Comparison of ENCODE assay signal across 9 cellular contexts in genomic region chr19:35155981-35156672, GRCh38. TPM values are rescaled to one million over a fixed set of nuclear protein-coding genes. Genes with fewer than 3 reads are reported as not detected.
DNase-seq lines count a peak whose midpoint lies in the region; ATAC-seq and TF ChIP-seq lines count a peak whose summit lies in the region.
"Had no signal": no experiment of that assay in that cellular context is flagged by ENCODE, and none has a peak within 500 bp of the region (broad histone marks: within the 10 kb centered on the region; RNA-seq: fewer than 3 reads in every experiment).

No MANE protein-coding gene starts in this region.

- no peaks in the 10 kb centered on the region for H3K9me2 ChIP-seq in hepatocyte (replicated peaks; ENCODE audit: insufficient read depth)

- H3K9me3 ChIP-seq in hepatocyte (ENCODE audit: low read depth), result no peaks in the 10 kb centered on the region
- no peaks in the 10 kb centered on the region for H3K9me3 ChIP-seq in stomach

- H4K20me1 ChIP-seq in hepatocyte (ENCODE audit: insufficient read depth, poor library complexity, severe bottlenecking), result no peaks in the 10 kb centered on the region

- peaks cover 65% of the 10 kb centered on the region for H3K36me3 Mint-ChIP-seq in activated CD4-positive, alpha-beta T cell treated with anti-CD3 and anti-CD28 coated beads, Interleukin-2, amount 10 ng/mL, durations not matched to agents 7 days and 5 days (ENCODE audit: low read depth)
- peaks cover 63% of the 10 kb centered on the region for H3K36me3 Mint-ChIP-seq in activated B cell treated with CpG ODN at 0.5 μM for 24 hours (ENCODE audit: low read depth)

- no peak for ATAC-seq in activated B cell treated with CpG ODN at 0.5 μM for 24 hours (ENCODE audit: low read depth)

- H3K27me3 ChIP-seq in hepatocyte (peaks cover 24% of the 10 kb centered on the region), stomach (peaks cover 0 to 51% (median 9%) of the 10 kb centered on the region in 3 donors)

- H3K4me1 ChIP-seq in hepatocyte (ENCODE audit: insufficient read depth) (peaks cover 13% of the 10 kb centered on the region), stomach (peaks cover 19 to 34% (median 26%) of the 10 kb centered on the region in 4 donors)

- no peak overlapping the region for H2AFZ ChIP-seq in hepatocyte

- H3K4me3 Mint-ChIP-seq in activated CD4-positive, alpha-beta T cell treated with anti-CD3 and anti-CD28 coated beads, Interleukin-2, amount 10 ng/mL, durations not matched to agents 7 days and 5 days, result peak overlapping the region; percentile 100
- peak overlapping the region; percentile 99 for H3K4me3 Mint-ChIP-seq in activated B cell treated with CpG ODN at 0.5 μM for 24 hours

- no peaks in the 10 kb centered on the region for H3K36me3 ChIP-seq in hepatocyte (replicated peaks; ENCODE audit: insufficient read depth, low read depth)
- peaks cover 7 to 39% (median 37%) of the 10 kb centered on the region in 4 donors for H3K36me3 ChIP-seq in stomach

- H3K27ac Mint-ChIP-seq in activated CD4-positive, alpha-beta T cell treated with anti-CD3 and anti-CD28 coated beads, Interleukin-2, amount 10 ng/mL, durations not matched to agents 7 days and 5 days, result peak overlapping the region; percentile 99
- H3K27ac Mint-ChIP-seq in activated B cell treated with CpG ODN at 0.5 μM for 24 hours, result peak overlapping the region; percentile 94
- H3K27ac Mint-ChIP-seq: progenitor cell of endocrine pancreas had no signal

- CTCF ChIA-PET in activated CD4-positive, alpha-beta T cell treated with anti-CD3 and anti-CD28 coated beads, Interleukin-2, amount 10 ng/mL, durations not matched to agents 7 days and 5 days (lab: Charles Lee), result interaction anchor here (0.8 kb wide), 1 partner anchor 54 kb away, joined by 3 read pairs; no protein-coding TSS in a partner anchor
- CTCF ChIA-PET in activated B cell treated with CpG ODN at 0.5 μM for 24 hours (lab: Charles Lee), result no interaction called here

- POLR2A ChIA-PET in activated CD4-positive, alpha-beta T cell treated with anti-CD3 and anti-CD28 coated beads, Interleukin-2, amount 10 ng/mL, durations not matched to agents 7 days and 5 days (lab: Charles Lee), result no interaction called here
- POLR2A ChIA-PET in activated B cell treated with CpG ODN at 0.5 μM for 24 hours (lab: Charles Lee), result interaction anchor here (3.0 to 3.5 kb wide), 2 partner anchors 50 to 58 kb away, joined by 33 to 63 read pairs; no protein-coding TSS in a partner anchor

- intact Hi-C loops in activated B cell treated with CpG ODN at 0.5 μM for 24 hours (cut with micrococcal nuclease), result loop anchor here (1.0 to 2.0 kb wide), 4 partner anchors 15 to 59 kb away; no protein-coding TSS in a partner anchor
- intact Hi-C loops in stomach (cut with DNase I; ENCODE audit: low total_unique reads), result no loop called here

- H3K27ac ChIP-seq in hepatocyte (no peak overlapping the region), stomach (peak overlapping the region in 3 of 5 donors; percentile 78 to 90 (median 85))

- no peak for TF ChIP-seq POLR2A in stomach (IDR thresholded peaks at IDR 0.05)

- DNase-seq in activated CD4-positive, alpha-beta T cell treated with anti-CD3 and anti-CD28 coated beads, Interleukin-2, amount 10 ng/mL, durations not matched to agents 7 days and 5 days, result no peak
- no peak for DNase-seq in activated CD4-positive, alpha-beta T cell treated with anti-CD3 and anti-CD28 coated beads, Interleukin-2, amount 50 U/mL, for 4 hours
- DNase-seq in activated B cell treated with CpG ODN at 0.5 μM for 24 hours (no peak), hepatocyte (ENCODE audit: low spot score) (no peak), stomach (no peak), NCI-H1930 (lab: John Stamatoyannopoulos, UW) (no peak), GM13977 (ENCODE audit: low spot score) (no peak), HCEC 1CT (no peak)

- WGBS in hepatocyte (ENCODE audit: low lambda C conversion rate, missing lambda C conversion rate), result 93% methylated on average over 6 of the region's 6 CpGs
- 89 to 94% (median 93%) methylated on average over 6 of the region's 6 CpGs for WGBS in stomach, 5 donors

- TF ChIP-seq EP300 in stomach (IDR thresholded peaks at IDR 0.05), result no peak

- peak overlapping the region; percentile 93 for H3K4me2 ChIP-seq in hepatocyte

- H3K4me1 Mint-ChIP-seq in activated CD4-positive, alpha-beta T cell treated with anti-CD3 and anti-CD28 coated beads, Interleukin-2, amount 10 ng/mL, durations not matched to agents 7 days and 5 days, result peaks cover 58% of the 10 kb centered on the region
- H3K4me1 Mint-ChIP-seq in activated B cell treated with CpG ODN at 0.5 μM for 24 hours, result peaks cover 49% of the 10 kb centered on the region

- in situ Hi-C loops in GM13977 (cut with MboI; ENCODE audit: low pct_unique_long_range_greater_than_20kb, low sequenced_read_pairs, unreplicated experiment), result no loop called here

- H3K9me3 Mint-ChIP-seq in activated CD4-positive, alpha-beta T cell treated with anti-CD3 and anti-CD28 coated beads, Interleukin-2, amount 10 ng/mL, durations not matched to agents 7 days and 5 days, result peaks cover under 1% of the 10 kb centered on the region
- no peaks in the 10 kb centered on the region for H3K9me3 Mint-ChIP-seq in activated B cell treated with CpG ODN at 0.5 μM for 24 hours

- no peak overlapping the region for H3K4me3 ChIP-seq in hepatocyte
- peak overlapping the region; percentile 54 to 82 (median 70) for H3K4me3 ChIP-seq in stomach

- TF ChIP-seq CTCF in activated B cell treated with CpG ODN at 0.5 μM for 24 hours (IDR thresholded peaks at IDR 0.05) (no peak), hepatocyte (IDR thresholded peaks at IDR 0.05; ENCODE audit: poor library complexity) (no peak), stomach (IDR thresholded peaks at IDR 0.05) (no peak), GM13977 (IDR thresholded peaks at IDR 0.05; ENCODE audit: extremely low read depth, insufficient read depth, missing control alignments) (no peak)

- H3K27me3 Mint-ChIP-seq in activated CD4-positive, alpha-beta T cell treated with anti-CD3 and anti-CD28 coated beads, Interleukin-2, amount 10 ng/mL, durations not matched to agents 7 days and 5 days, result no peaks in the 10 kb centered on the region
- no peaks in the 10 kb centered on the region for H3K27me3 Mint-ChIP-seq in activated B cell treated with CpG ODN at 0.5 μM for 24 hours

- no peaks in the 10 kb centered on the region for H3K79me2 ChIP-seq in hepatocyte

RNA-seq across cellular contexts. Expression of gene FXYD5, which starts 1.6 kb away (rescaled TPM):
- 100 to 1,000 TPM; 455 to 524 TPM for total RNA-seq in activated CD4-positive, alpha-beta T cell treated with anti-CD3 and anti-CD28 coated beads, Interleukin-2, amount 10 ng/mL, durations not matched to agents 7 days and 5 days
- 103 and 125 TPM in 2 replicates for total RNA-seq in activated B cell treated with CpG ODN at 0.5 μM for 24 hours
- total RNA-seq in hepatocyte, result 36.4 and 42.8 TPM in 2 replicates
- 81.1 and 90.2 TPM in 2 replicates for polyA plus RNA-seq in hepatocyte
- 100 to 1,000 TPM in 1 of 5 donors, 10 to 100 TPM in 4; 10.3 to 118 (median 19.2) TPM for total RNA-seq in stomach
- polyA plus RNA-seq in stomach, result 10 to 100 TPM; 37.9 to 81.1 (median 55.0) TPM

RNA-seq across cellular contexts. Expression of gene FXYD7, which starts 13.1 kb away (rescaled TPM):
- total RNA-seq in activated CD4-positive, alpha-beta T cell treated with anti-CD3 and anti-CD28 coated beads, Interleukin-2, amount 10 ng/mL, durations not matched to agents 7 days and 5 days, result 1 to 10 TPM; 4.5 to 5.0 TPM
- total RNA-seq in activated B cell treated with CpG ODN at 0.5 μM for 24 hours (2.2 and 3.0 TPM in 2 replicates), hepatocyte (0.27 TPM in 1 of 2 replicates, not detected in the other), stomach (1 to 10 TPM in 1 of 5 donors, not detected in 4; 2.6 TPM)
- polyA plus RNA-seq in hepatocyte (0.22 and 0.46 TPM in 2 replicates), stomach (under 1 TPM in 1 of 3 donors, not detected in 2; 0.55 TPM)
- total RNA-seq: progenitor cell of endocrine pancreas had no signal

RNA-seq across cellular contexts. Expression of gene FXYD1, which starts 17.5 kb away (rescaled TPM):
- total RNA-seq in activated CD4-positive, alpha-beta T cell treated with anti-CD3 and anti-CD28 coated beads, Interleukin-2, amount 10 ng/mL, durations not matched to agents 7 days and 5 days, result 1 to 10 TPM; 1.0 to 1.8 TPM
- 1.1 TPM in 2 replicates for total RNA-seq in activated B cell treated with CpG ODN at 0.5 μM for 24 hours
- total RNA-seq in hepatocyte, result 2.9 and 7.5 TPM in 2 replicates
- polyA plus RNA-seq in hepatocyte, result 18.5 and 22.0 TPM in 2 replicates
- total RNA-seq in stomach, result 100 to 1,000 TPM in 1 of 5 donors, 10 to 100 TPM in 2, 1 to 10 TPM in 1, not detected in 1; 7.5 to 193 (median 14.8) TPM
- 10 to 100 TPM; 24.0 to 67.4 (median 60.3) TPM for polyA plus RNA-seq in stomach
- total RNA-seq: progenitor cell of endocrine pancreas had no signal

RNA-seq across cellular contexts. Expression of gene LGI4, which starts 21.3 kb away (rescaled TPM):
- total RNA-seq in activated CD4-positive, alpha-beta T cell treated with anti-CD3 and anti-CD28 coated beads, Interleukin-2, amount 10 ng/mL, durations not matched to agents 7 days and 5 days, result under 1 TPM; 0.37 to 0.40 TPM
- total RNA-seq in activated B cell treated with CpG ODN at 0.5 μM for 24 hours (not detected in 2 replicates), hepatocyte (2.4 and 6.3 TPM in 2 replicates), stomach (10 to 100 TPM in 3 of 5 donors, 1 to 10 TPM in 2; 3.1 to 40.0 (median 16.3) TPM)
- polyA plus RNA-seq in hepatocyte (5.2 and 8.8 TPM in 2 replicates), stomach (10 to 100 TPM in 2 of 3 donors, 1 to 10 TPM in 1; 4.4 to 18.6 (median 10.4) TPM)
- total RNA-seq: progenitor cell of endocrine pancreas had no signal

RNA-seq across cellular contexts. Expression of gene FXYD3, which starts 40.5 kb away (rescaled TPM):
- not detected for total RNA-seq in activated CD4-positive, alpha-beta T cell treated with anti-CD3 and anti-CD28 coated beads, Interleukin-2, amount 10 ng/mL, durations not matched to agents 7 days and 5 days
- not detected in 2 replicates for total RNA-seq in activated B cell treated with CpG ODN at 0.5 μM for 24 hours
- total RNA-seq in hepatocyte, result 225 and 235 TPM in 2 replicates
- polyA plus RNA-seq in hepatocyte, result 491 and 542 TPM in 2 replicates
- 100 to 1,000 TPM in 4 of 5 donors, 10 to 100 TPM in 1; 84.8 to 704 (median 191) TPM for total RNA-seq in stomach
- polyA plus RNA-seq in stomach, result 100 to 1,000 TPM; 442 to 800 (median 537) TPM
